In genomic region chr12:38124247-38125012, GRCh38 we compare ENCODE assay signal across 30 cellular contexts.
DNase-seq lines count a peak whose midpoint lies in the region; ATAC-seq, FAIRE-seq and TF ChIP-seq lines count a peak whose summit lies in the region.
"Had no signal": no experiment of that assay in that cellular context is flagged by ENCODE, and none has a peak within 500 bp of the region (broad histone marks: within the 10 kb centered on the region; RNA-seq: fewer than 3 reads in every experiment).

No MANE protein-coding gene starts in this region.

- no peak for TF ChIP-seq CTCF in A549 (IDR thresholded peaks at IDR 0.05)
- no peak for TF ChIP-seq CTCF in LNCaP clone FGC (IDR thresholded peaks at IDR 0.05; ENCODE audit: control insufficient read depth, extremely low read depth, insufficient read depth)
- no peak for TF ChIP-seq CTCF in mucosa of descending colon (IDR thresholded peaks at IDR 0.05)

- TF ChIP-seq EP300 in A549 (IDR thresholded peaks at IDR 0.05): peak in 1 of 2 experiments; percentile 19; a peak in 1 of 5 replicates

- POLR2A ChIA-PET in A549 (lab: Yijun Ruan, JAX): no interaction called here

- DNase-seq in A549 (ENCODE audit: low read depth in 1 of 2, low spot score in 1 of 2) (peak; percentile 44 to 88), LNCaP clone FGC (ENCODE audit: low read depth) (peak; percentile 18), glomerular visceral epithelial cell (ENCODE audit: extremely low spot score) (peak; percentile 10), mucosa of descending colon (peak in 1 of 3 donors; percentile 33)
- DNase-seq: activated CD4-positive, CD25-positive, alpha-beta regulatory T cell treated with anti-CD3 and anti-CD28 coated beads, Interleukin-2, amount 50 U/mL, for 72 hours; activated CD8-positive, alpha-beta T cell treated with anti-CD3 and anti-CD28 coated beads, Interleukin-2, amount 10 ng/mL, durations not matched to agents 7 days and 5 days; activated effector memory CD4-positive, alpha-beta T cell treated with Interleukin-2 at 50 U/mL for 16 hours; activated T-cell treated with anti-CD3 and anti-CD28 coated beads for 4 hours; BE2C; COR-L47; dorsolateral prefrontal cortex; EL; heart left ventricle; HFFc6; NCI-H1694; NCI-H526; right cardiac atrium; stimulated activated CD4-positive, alpha-beta T cell treated with anti-CD3 and anti-CD28 coated beads, Interleukin-12 subunit alpha, Interleukin-12 subunit beta, amount 100 ng/mL, for 4 hours; stimulated activated CD4-positive, alpha-beta T cell treated with anti-CD3 and anti-CD28 coated beads, Interleukin-4, amount 100 ng/mL, for 4 hours; stimulated activated naive CD4-positive, alpha-beta T cell had no signal

- 0% methylated on average over 3 of the region's 3 CpGs for WGBS in A549 (ENCODE audit: missing lambda C conversion rate)

- TF ChIP-seq RAD21 in A549 (conservative IDR thresholded peaks at IDR 0.05 in 1 of 2, IDR thresholded peaks at IDR 0.05 in 1 of 2): peak in 1 of 2 experiments; percentile 12; a peak in 3 of 5 replicates

- peak; percentile 95 to 99 for ATAC-seq in A549
- ATAC-seq in mucosa of descending colon: peak; percentile 81
- ATAC-seq in GM18873 (IDR thresholded peaks at IDR 0.05; ENCODE audit: low FRiP score, unreplicated experiment): no peak
- no peak for ATAC-seq in HG02571 (IDR thresholded peaks at IDR 0.05; ENCODE audit: unreplicated experiment)
- no peak for ATAC-seq in HG02884 (IDR thresholded peaks at IDR 0.05; ENCODE audit: unreplicated experiment)
- ATAC-seq in GM19395 (IDR thresholded peaks at IDR 0.05; ENCODE audit: unreplicated experiment): no peak
- ATAC-seq: activated CD8-positive, alpha-beta T cell treated with anti-CD3 and anti-CD28 coated beads, Interleukin-2, amount 10 ng/mL, durations not matched to agents 7 days and 5 days; GM23338; heart left ventricle; right cardiac atrium had no signal

- CTCF ChIA-PET in A549 (lab: Yijun Ruan, JAX): interaction anchor here (1.4 kb wide), 1 partner anchor 13 kb away, joined by 3 read pairs; no protein-coding TSS in a partner anchor

- H3K36me3 ChIP-seq in mucosa of descending colon (ENCODE audit: low read depth): no peaks in the 10 kb centered on the region
- H3K36me3 ChIP-seq: BE2C, heart left ventricle, SJSA1, thoracic aorta had no signal

- H3K9me3 ChIP-seq in A549: 0 out of 3 replicates have a peak, but pooled peaks cover 2% of the 10 kb centered on the region
- no peaks in the 10 kb centered on the region for H3K9me3 ChIP-seq in mucosa of descending colon
- H3K9me3 ChIP-seq: BE2C, SJSA1, thoracic aorta had no signal

- intact Hi-C loops in mucosa of descending colon (cut with DNase I, micrococcal nuclease): no loop called here

- H3K4me1 ChIP-seq in A549: peaks cover 20% of the 10 kb centered on the region
- peaks cover 3% of the 10 kb centered on the region for H3K4me1 ChIP-seq in mucosa of descending colon (ENCODE audit: low read depth)
- H3K4me1 ChIP-seq: BE2C, heart left ventricle, parathyroid adenoma, SJSA1 had no signal

- peak overlapping the region; percentile 75 for H3K4me2 ChIP-seq in A549
- H3K4me2 ChIP-seq: GM23338 had no signal

- H3K4me3 ChIP-seq in A549 (no peak overlapping the region), LNCaP clone FGC (ENCODE audit: low read depth, low read length) (no peak overlapping the region), mucosa of descending colon (no peak overlapping the region)
- H3K4me3 ChIP-seq: dorsolateral prefrontal cortex, GM23338, heart left ventricle, SJSA1, thoracic aorta had no signal

- peak; percentile 79 for FAIRE-seq in A549 (lab: Jason Lieb, UNC)
- FAIRE-seq: A204.1, TTC549 had no signal

- no peak for TF ChIP-seq POLR2A in A549 (IDR thresholded peaks at IDR 0.05; ENCODE audit: low read length)

- peak overlapping the region; percentile 77 to 85 for H3K27ac ChIP-seq in A549
- H3K27ac ChIP-seq: dorsolateral prefrontal cortex, heart left ventricle, parathyroid adenoma, SJSA1, thoracic aorta had no signal

TF ChIP-seq in A549, 52 proteins besides CTCF, POLR2A, EP300 and RAD21:
- TF ChIP-seq CEBPB (IDR thresholded peaks at IDR 0.05): peak in 1 of 2 experiments; percentile 34; a peak in 1 of 4 replicates
- peak; percentile 63; the same call in 1 of the 2 replicates for TF ChIP-seq GATA3 (IDR thresholded peaks at IDR 0.05; ENCODE audit: borderline replicate concordance)
- TF ChIP-seq FOSL2 (IDR thresholded peaks at IDR 0.05): peak; percentile 59; the same call in 1 of the 2 replicates
- TF ChIP-seq FOSL2 (CRISPR knock-in tag; IDR thresholded peaks at IDR 0.05): peak; percentile 90
- peak; percentile 75 for TF ChIP-seq JUNB (IDR thresholded peaks at IDR 0.05)
- no peak for TF ChIP-seq NR3C1 (IDR thresholded peaks at IDR 0.05)
- TF ChIP-seq JUN (IDR thresholded peaks at IDR 0.05): 0 out of 5 replicates have a peak, but pooled peaks have one; percentile 40 to 42
TF ChIP-seq in A549: peak in this region for 5.

Comparison
In these comparisons a context has a peak if more than half of its experiments do, and no peak if none do; other contexts are left out.
1. ATAC-seq: peak in A549 (2 of 2) and mucosa of descending colon (single experiment); none in GM18873 (single experiment), HG02571 (single experiment), HG02884 (single experiment) and GM19395 (single experiment).